9 cellular contexts compared by ENCODE assay signal in genomic region chr14:66395300-66395699, GRCh38.
DNase-seq lines count a peak whose midpoint lies in the region; ATAC-seq and TF ChIP-seq lines count a peak whose summit lies in the region.
"Had no signal": no experiment of that assay in that cellular context is flagged by ENCODE, and none has a peak within 500 bp of the region (broad histone marks: within the 10 kb centered on the region; RNA-seq: fewer than 3 reads in every experiment).

No MANE protein-coding gene starts in this region.

- peak; percentile 63 for ATAC-seq in activated T-helper 17 cell treated with anti-CD3 and anti-CD28 coated beads, Interleukin-2, amount 50 U/mL, for 72 hours (replicated peaks)
- no peak for ATAC-seq in GM18498 (IDR thresholded peaks at IDR 0.05; ENCODE audit: unreplicated experiment)
- no peak for ATAC-seq in HG03439 (IDR thresholded peaks at IDR 0.05; ENCODE audit: unreplicated experiment)
- ATAC-seq in upper lobe of right lung: no peak

- H3K27ac ChIP-seq in upper lobe of right lung: no peak overlapping the region

- no peaks in the 10 kb centered on the region for H3K9me3 ChIP-seq in upper lobe of right lung

- no peak overlapping the region for H3K27ac Mint-ChIP-seq in activated naive CD4-positive, alpha-beta T cell treated with anti-CD3 and anti-CD28 coated beads, Interleukin-2, amount 10 ng/mL, durations not matched to agents 7 days and 5 days
- no peak overlapping the region for H3K27ac Mint-ChIP-seq in activated T-helper 17 cell treated with anti-CD3 and anti-CD28 coated beads, Interleukin-2, amount 50 U/mL, for 72 hours

- no peak for TF ChIP-seq CTCF in upper lobe of right lung (IDR thresholded peaks at IDR 0.05)

- intact Hi-C loops in upper lobe of right lung (cut with DNase I): no loop called here

- H3K9me3 Mint-ChIP-seq in activated naive CD4-positive, alpha-beta T cell treated with anti-CD3 and anti-CD28 coated beads, Interleukin-2, amount 10 ng/mL, durations not matched to agents 7 days and 5 days: no peaks in the 10 kb centered on the region
- no peaks in the 10 kb centered on the region for H3K9me3 Mint-ChIP-seq in activated T-helper 17 cell treated with anti-CD3 and anti-CD28 coated beads, Interleukin-2, amount 50 U/mL, for 72 hours

- CTCF ChIA-PET in activated naive CD4-positive, alpha-beta T cell treated with anti-CD3 and anti-CD28 coated beads, Interleukin-2, amount 10 ng/mL, durations not matched to agents 7 days and 5 days (lab: Charles Lee): interaction anchor here (1.0 to 2.4 kb wide), 10 partner anchors 9 to 434 kb away, joined by 3 to 56 read pairs (median 4); no protein-coding TSS in a partner anchor

- H3K4me1 Mint-ChIP-seq in activated naive CD4-positive, alpha-beta T cell treated with anti-CD3 and anti-CD28 coated beads, Interleukin-2, amount 10 ng/mL, durations not matched to agents 7 days and 5 days: peaks cover 6% of the 10 kb centered on the region
- H3K4me1 Mint-ChIP-seq in activated T-helper 17 cell treated with anti-CD3 and anti-CD28 coated beads, Interleukin-2, amount 50 U/mL, for 72 hours: no peaks in the 10 kb centered on the region

- no peak overlapping the region for H3K4me3 ChIP-seq in upper lobe of right lung

- DNase-seq in activated naive CD4-positive, alpha-beta T cell treated with anti-CD3 and anti-CD28 coated beads, Interleukin-2, amount 10 ng/mL, durations not matched to agents 7 days and 5 days: peak; percentile 50
- no peak for DNase-seq in activated naive CD4-positive, alpha-beta T cell treated with Interleukin-2 at 50 U/mL for 16 hours
- peak; percentile 29 for DNase-seq in KG1 (lab: John Stamatoyannopoulos, UW)
- no peak for DNase-seq in NCI-H2029 (lab: John Stamatoyannopoulos, UW)
- no peak for DNase-seq in upper lobe of right lung
- DNase-seq: effector CD8-positive, alpha-beta T cell had no signal

- peaks cover 4% of the 10 kb centered on the region for H3K27me3 Mint-ChIP-seq in activated naive CD4-positive, alpha-beta T cell treated with anti-CD3 and anti-CD28 coated beads, Interleukin-2, amount 10 ng/mL, durations not matched to agents 7 days and 5 days
- H3K27me3 Mint-ChIP-seq in activated T-helper 17 cell treated with anti-CD3 and anti-CD28 coated beads, Interleukin-2, amount 50 U/mL, for 72 hours: no peaks in the 10 kb centered on the region

- no peak overlapping the region for H3K4me3 Mint-ChIP-seq in activated naive CD4-positive, alpha-beta T cell treated with anti-CD3 and anti-CD28 coated beads, Interleukin-2, amount 10 ng/mL, durations not matched to agents 7 days and 5 days
- H3K4me3 Mint-ChIP-seq in activated T-helper 17 cell treated with anti-CD3 and anti-CD28 coated beads, Interleukin-2, amount 50 U/mL, for 72 hours: no peak overlapping the region

- no peaks in the 10 kb centered on the region for H3K27me3 ChIP-seq in upper lobe of right lung

- H3K36me3 ChIP-seq in upper lobe of right lung: no peaks in the 10 kb centered on the region

- no peaks in the 10 kb centered on the region for H3K36me3 Mint-ChIP-seq in activated naive CD4-positive, alpha-beta T cell treated with anti-CD3 and anti-CD28 coated beads, Interleukin-2, amount 10 ng/mL, durations not matched to agents 7 days and 5 days
- H3K36me3 Mint-ChIP-seq in activated T-helper 17 cell treated with anti-CD3 and anti-CD28 coated beads, Interleukin-2, amount 50 U/mL, for 72 hours (ENCODE audit: low read depth): no peaks in the 10 kb centered on the region

- no peaks in the 10 kb centered on the region for H3K4me1 ChIP-seq in upper lobe of right lung

Comparison
In these comparisons a context has a peak if more than half of its experiments do, and no peak if none do; other contexts are left out.
1. DNase-seq: peak in activated naive CD4-positive, alpha-beta T cell treated with anti-CD3 and anti-CD28 coated beads, Interleukin-2, amount 10 ng/mL, durations not matched to agents 7 days and 5 days (single experiment) and KG1 (single experiment); none in activated naive CD4-positive, alpha-beta T cell treated with Interleukin-2 at 50 U/mL for 16 hours (single experiment), NCI-H2029 (single experiment) and upper lobe of right lung (single experiment).